18 cellular contexts compared by ENCODE assay signal in genomic region chr14:50015708-50016107, GRCh38.
"Had no signal": no experiment of that assay in that cellular context is flagged by ENCODE, and none has a peak within 500 bp of the region (broad histone marks: within the 10 kb centered on the region; RNA-seq: fewer than 3 reads in every experiment).

No MANE protein-coding gene starts in this region.

- DNase-seq: activated CD8-positive, alpha-beta memory T cell treated with anti-CD3 and anti-CD28 coated beads, Interleukin-2, amount 50 U/mL, for 4 hours; activated naive CD4-positive, alpha-beta T cell treated with anti-CD3 and anti-CD28 coated beads, Interleukin-2, amount 10 ng/mL, durations not matched to agents 7 days and 5 days; adrenal gland; caudate nucleus; colonic mucosa; kidney; left ventricle myocardium superior; mucosa of descending colon; naive thymus-derived CD8-positive, alpha-beta T cell; nucleus accumbens; posterior cingulate gyrus; retina; stimulated activated CD4-positive, alpha-beta T cell treated with anti-CD3 and anti-CD28 coated beads, Interleukin-12 subunit alpha, Interleukin-12 subunit beta, amount 100 ng/mL, for 4 hours; stimulated activated CD4-positive, alpha-beta T cell treated with anti-CD3 and anti-CD28 coated beads, Interleukin-2, amount 100 ng/mL, for 24 hours; substantia nigra had no signal

- H3K27ac Mint-ChIP-seq: memory B cell had no signal

- H3K36me3 ChIP-seq: adrenal gland, colonic mucosa, esophagus muscularis mucosa, tibial nerve had no signal

- H3K9me3 ChIP-seq: colonic mucosa, mucosa of descending colon had no signal

- ATAC-seq: left ventricle myocardium superior; mucosa of descending colon; naive thymus-derived CD8-positive, alpha-beta T cell had no signal

- H3K27ac ChIP-seq: adrenal gland, colonic mucosa, esophagus muscularis mucosa, tibial nerve had no signal

- H3K4me3 Mint-ChIP-seq: activated naive CD4-positive, alpha-beta T cell treated with anti-CD3 and anti-CD28 coated beads, Interleukin-2, amount 10 ng/mL, durations not matched to agents 7 days and 5 days; memory B cell; naive thymus-derived CD8-positive, alpha-beta T cell had no signal

- H3K27me3 ChIP-seq: adrenal gland, colonic mucosa, esophagus muscularis mucosa, tibial nerve had no signal

- H3K27me3 Mint-ChIP-seq: memory B cell; naive thymus-derived CD8-positive, alpha-beta T cell had no signal

- FAIRE-seq: kidney had no signal

- H3K4me3 ChIP-seq: adrenal gland, colonic mucosa, esophagus muscularis mucosa, mucosa of descending colon, tibial nerve had no signal
